In the genomic region with DNA sequence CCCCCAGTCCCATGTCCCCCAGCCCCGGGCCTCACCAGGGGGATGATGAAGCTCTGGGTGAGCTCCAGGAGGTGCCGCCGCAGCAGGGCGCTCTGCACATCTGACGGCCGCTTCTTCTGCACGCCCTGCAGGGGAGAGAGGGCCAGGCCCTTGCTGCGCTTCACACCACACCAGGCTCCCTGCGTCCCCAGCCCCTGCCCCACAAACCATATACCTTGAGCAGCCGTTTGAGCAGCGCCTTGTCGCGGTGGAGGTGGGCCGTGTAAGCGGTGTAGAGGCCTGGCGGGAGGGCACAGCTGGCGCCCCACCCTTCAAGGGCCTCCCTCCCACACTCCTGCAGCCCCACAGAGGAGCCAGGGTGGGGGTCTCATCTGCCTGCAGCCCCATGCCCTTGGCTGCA, we compare ENCODE assay signal across 12 cellular contexts. TPM values are rescaled to one million over a fixed set of nuclear protein-coding genes. Genes with fewer than 3 reads are reported as not detected.
DNase-seq lines count a peak whose midpoint lies in the region; ATAC-seq, FAIRE-seq and TF ChIP-seq lines count a peak whose summit lies in the region.
"Had no signal": no experiment of that assay in that cellular context is flagged by ENCODE, and none has a peak within 500 bp of the region (broad histone marks: within the 10 kb centered on the region; RNA-seq: fewer than 3 reads in every experiment).

No MANE protein-coding gene starts in this region.

- H3K4me1 Mint-ChIP-seq in CD4-positive, CD25-positive, alpha-beta regulatory T cell, result peaks cover 0 to 22% (median 10%) of the 10 kb centered on the region in 4 donors
- peaks cover 23% of the 10 kb centered on the region for H3K4me1 Mint-ChIP-seq in activated CD4-positive, alpha-beta memory T cell treated with anti-CD3 and anti-CD28 coated beads, Interleukin-2, amount 10 ng/mL, durations not matched to agents 7 days and 5 days
- H3K4me1 Mint-ChIP-seq in memory B cell, result peaks cover 22% of the 10 kb centered on the region

- no peak for FAIRE-seq in H54 (lab: Jason Lieb, UNC)
- FAIRE-seq: colon had no signal

- POLR2A ChIA-PET in activated CD4-positive, alpha-beta memory T cell treated with anti-CD3 and anti-CD28 coated beads, Interleukin-2, amount 10 ng/mL, durations not matched to agents 7 days and 5 days (lab: Charles Lee), result interaction anchor here (1.1 to 2.0 kb wide), 4 partner anchors 10 to 226 kb away, joined by 3 to 9 read pairs (median 3); partner anchors contain the start of gene MAPK11

- no peaks in the 10 kb centered on the region for H3K36me3 ChIP-seq in CD4-positive, CD25-positive, alpha-beta regulatory T cell (ENCODE audit: control insufficient read depth, insufficient read depth, low read length)
- H3K36me3 ChIP-seq: neural progenitor cell, vagina had no signal

- H3K9me3 Mint-ChIP-seq in CD4-positive, CD25-positive, alpha-beta regulatory T cell, result peaks cover 0 to 1% (median 0%) of the 10 kb centered on the region in 7 donors
- no peaks in the 10 kb centered on the region for H3K9me3 Mint-ChIP-seq in activated CD4-positive, alpha-beta memory T cell treated with anti-CD3 and anti-CD28 coated beads, Interleukin-2, amount 10 ng/mL, durations not matched to agents 7 days and 5 days
- no peaks in the 10 kb centered on the region for H3K9me3 Mint-ChIP-seq in memory B cell
- H3K9me3 Mint-ChIP-seq: neural progenitor cell had no signal

- DNase-seq in CD4-positive, CD25-positive, alpha-beta regulatory T cell, result no peak
- DNase-seq in activated CD4-positive, alpha-beta memory T cell treated with anti-CD3 and anti-CD28 coated beads, Interleukin-2, amount 10 ng/mL, durations not matched to agents 7 days and 5 days, result no peak
- no peak for DNase-seq in memory B cell (ENCODE audit: low spot score in 2 of 2)
- no peak for DNase-seq in KG1 (lab: John Stamatoyannopoulos, UW)
- no peak for DNase-seq in H54 (ENCODE audit: insufficient read length, low spot score)
- DNase-seq: NCI-H1092; stimulated activated CD4-positive, alpha-beta T cell treated with anti-CD3 and anti-CD28 coated beads, Interleukin-4, amount 100 ng/mL, for 24 hours had no signal

- peak overlapping the region; percentile 45 for H3K27ac ChIP-seq in CD4-positive, CD25-positive, alpha-beta regulatory T cell (ENCODE audit: insufficient read depth, low read length, poor library complexity, severe bottlenecking)
- H3K27ac ChIP-seq: neural progenitor cell, vagina had no signal

- no peak for ATAC-seq in CD4-positive, CD25-positive, alpha-beta regulatory T cell (ENCODE audit: low read depth in 2 of 2)
- ATAC-seq in memory B cell (ENCODE audit: low read depth) (no peak), HG03196 (IDR thresholded peaks at IDR 0.05; ENCODE audit: unreplicated experiment) (no peak)

- H3K27me3 ChIP-seq in CD4-positive, CD25-positive, alpha-beta regulatory T cell (ENCODE audit: control insufficient read depth, insufficient read depth, low read length), result no peaks in the 10 kb centered on the region
- H3K27me3 ChIP-seq: neural progenitor cell, vagina had no signal

- TF ChIP-seq POLR2A in H54 (IDR thresholded peaks at IDR 0.05; ENCODE audit: low read depth, low read length), result no peak

- H3K4me3 Mint-ChIP-seq in CD4-positive, CD25-positive, alpha-beta regulatory T cell, result peak overlapping the region; percentile 82 to 94 (median 85)
- peak overlapping the region; percentile 72 for H3K4me3 Mint-ChIP-seq in activated CD4-positive, alpha-beta memory T cell treated with anti-CD3 and anti-CD28 coated beads, Interleukin-2, amount 10 ng/mL, durations not matched to agents 7 days and 5 days
- H3K4me3 Mint-ChIP-seq in memory B cell, result peak overlapping the region; percentile 43

- H3K9me3 ChIP-seq in CD4-positive, CD25-positive, alpha-beta regulatory T cell (ENCODE audit: control insufficient read depth in 2 of 2, low read length in 2 of 2), result no peaks in the 10 kb centered on the region
- H3K9me3 ChIP-seq: vagina had no signal

- peak overlapping the region; percentile 36 to 78 (median 69) for H3K27ac Mint-ChIP-seq in CD4-positive, CD25-positive, alpha-beta regulatory T cell
- peak overlapping the region; percentile 77 for H3K27ac Mint-ChIP-seq in activated CD4-positive, alpha-beta memory T cell treated with anti-CD3 and anti-CD28 coated beads, Interleukin-2, amount 10 ng/mL, durations not matched to agents 7 days and 5 days
- H3K27ac Mint-ChIP-seq in memory B cell, result peak overlapping the region; percentile 64
- H3K27ac Mint-ChIP-seq: neural progenitor cell had no signal

- H3K36me3 Mint-ChIP-seq in CD4-positive, CD25-positive, alpha-beta regulatory T cell, result no peaks in the 10 kb centered on the region
- H3K36me3 Mint-ChIP-seq in activated CD4-positive, alpha-beta memory T cell treated with anti-CD3 and anti-CD28 coated beads, Interleukin-2, amount 10 ng/mL, durations not matched to agents 7 days and 5 days (ENCODE audit: low read depth), result no peaks in the 10 kb centered on the region
- H3K36me3 Mint-ChIP-seq in memory B cell, result no peaks in the 10 kb centered on the region

- CTCF ChIA-PET in activated CD4-positive, alpha-beta memory T cell treated with anti-CD3 and anti-CD28 coated beads, Interleukin-2, amount 10 ng/mL, durations not matched to agents 7 days and 5 days (lab: Charles Lee), result interaction anchor here (1.4 kb wide), 1 partner anchor 15 kb away, joined by 5 read pairs; no protein-coding TSS in a partner anchor

- H3K4me1 ChIP-seq in CD4-positive, CD25-positive, alpha-beta regulatory T cell (ENCODE audit: control insufficient read depth, insufficient read depth, low read length, poor library complexity, severe bottlenecking), result peaks cover 18% of the 10 kb centered on the region

- H3K4me3 ChIP-seq in CD4-positive, CD25-positive, alpha-beta regulatory T cell (ENCODE audit: low read depth, low read length), result no peak overlapping the region
- H3K4me3 ChIP-seq in GM08714 (ENCODE audit: low read length), result peak overlapping the region; percentile 59; the same call in 1 of the 2 replicates
- H3K4me3 ChIP-seq: neural progenitor cell, vagina had no signal

- H3K27me3 Mint-ChIP-seq in CD4-positive, CD25-positive, alpha-beta regulatory T cell, result peaks cover 4% of the 10 kb centered on the region
- H3K27me3 Mint-ChIP-seq in activated CD4-positive, alpha-beta memory T cell treated with anti-CD3 and anti-CD28 coated beads, Interleukin-2, amount 10 ng/mL, durations not matched to agents 7 days and 5 days, result peaks cover 2% of the 10 kb centered on the region
- H3K27me3 Mint-ChIP-seq in memory B cell, result no peaks in the 10 kb centered on the region

RNA-seq across cellular contexts. Expression of gene PLXNB2, which starts 6.2 kb away (rescaled TPM):
- 3.7 TPM for total RNA-seq in CD4-positive, CD25-positive, alpha-beta regulatory T cell
- polyA plus RNA-seq in CD4-positive, CD25-positive, alpha-beta regulatory T cell, result under 1 TPM in 3 of 4 donors, not detected in 1; 0.36 to 0.67 (median 0.42) TPM
- 10 to 100 TPM; 21.5 to 23.5 TPM for total RNA-seq in activated CD4-positive, alpha-beta memory T cell treated with anti-CD3 and anti-CD28 coated beads, Interleukin-2, amount 10 ng/mL, durations not matched to agents 7 days and 5 days

RNA-seq across cellular contexts. Expression of gene DENND6B, which starts 13.2 kb away (rescaled TPM):
- 2.1 TPM for total RNA-seq in CD4-positive, CD25-positive, alpha-beta regulatory T cell
- polyA plus RNA-seq in CD4-positive, CD25-positive, alpha-beta regulatory T cell, result under 1 TPM; 0.48 to 0.69 (median 0.53) TPM
- 1 to 10 TPM; 5.0 to 5.6 TPM for total RNA-seq in activated CD4-positive, alpha-beta memory T cell treated with anti-CD3 and anti-CD28 coated beads, Interleukin-2, amount 10 ng/mL, durations not matched to agents 7 days and 5 days

RNA-seq across cellular contexts. Expression of gene PPP6R2, which starts 29.5 kb away (rescaled TPM):
- 85.7 TPM for total RNA-seq in CD4-positive, CD25-positive, alpha-beta regulatory T cell
- 10 to 100 TPM; 15.9 to 19.4 (median 17.2) TPM for polyA plus RNA-seq in CD4-positive, CD25-positive, alpha-beta regulatory T cell
- 10 to 100 TPM; 56.5 to 58.9 TPM for total RNA-seq in activated CD4-positive, alpha-beta memory T cell treated with anti-CD3 and anti-CD28 coated beads, Interleukin-2, amount 10 ng/mL, durations not matched to agents 7 days and 5 days

RNA-seq across cellular contexts. Expression of gene MAPK11, which starts 43.4 kb away (rescaled TPM):
- 9.3 TPM for total RNA-seq in CD4-positive, CD25-positive, alpha-beta regulatory T cell
- polyA plus RNA-seq in CD4-positive, CD25-positive, alpha-beta regulatory T cell, result under 1 TPM; 0.10 to 0.52 (median 0.21) TPM
- 10 to 100 TPM; 13.4 to 14.2 TPM for total RNA-seq in activated CD4-positive, alpha-beta memory T cell treated with anti-CD3 and anti-CD28 coated beads, Interleukin-2, amount 10 ng/mL, durations not matched to agents 7 days and 5 days

RNA-seq across cellular contexts. Expression of gene MAPK12, which starts 52.1 kb away (rescaled TPM):
- total RNA-seq in CD4-positive, CD25-positive, alpha-beta regulatory T cell, result 2.0 TPM
- polyA plus RNA-seq in CD4-positive, CD25-positive, alpha-beta regulatory T cell, result under 1 TPM in 2 of 4 donors, not detected in 2; 0.03 to 0.05 TPM
- 1 to 10 TPM; 4.8 to 5.8 TPM for total RNA-seq in activated CD4-positive, alpha-beta memory T cell treated with anti-CD3 and anti-CD28 coated beads, Interleukin-2, amount 10 ng/mL, durations not matched to agents 7 days and 5 days
